ENCODE assay signal across 8 cellular contexts in genomic region chr1:12231276-12231595, GRCh38. TPM values are rescaled to one million over a fixed set of nuclear protein-coding genes. Genes with fewer than 3 reads are reported as not detected.
DNase-seq lines count a peak whose midpoint lies in the region; FAIRE-seq and TF ChIP-seq lines count a peak whose summit lies in the region.

No MANE protein-coding gene starts in this region.

- H3K27ac ChIP-seq in HEK293 (ENCODE audit: extremely low read depth, low read depth, low read length) (no peak overlapping the region), small intestine (ENCODE audit: low read depth in 1 of 2, low read length in 1 of 2) (peak overlapping the region; percentile 86 to 94)

- POLR2A ChIA-PET in HEK293 (lab: Yijun Ruan, JAX), result interaction anchor here (0.9 kb wide), 1 partner anchor 386 kb away, joined by 3 read pairs; no protein-coding TSS in a partner anchor

- intact Hi-C loops in activated T-helper 2 cell treated with anti-CD3 and anti-CD28 coated beads, Interferon-gamma antibody, Interleukin-2, Interleukin-4, amounts not matched to agents 10 μg/mL and 5 μg/mL and 100 μg/mL, durations not matched to agents 14 hours and 24 hours and 36 hours (cut with micrococcal nuclease), result no loop called here

- no peak for FAIRE-seq in small intestine (lab: Jason Lieb, UNC)
- no peak for FAIRE-seq in frontal cortex (lab: Jason Lieb, UNC)
- FAIRE-seq in HTR-8/SVneo (lab: Jason Lieb, UNC), result no peak

- TF ChIP-seq CTCF in HEK293 (tag by site-specific recombination; IDR thresholded peaks at IDR 0.05), result no peak

- WGBS in small intestine, 3 donors, result 12 to 28% (median 25%) methylated on average over 4 of the region's 4 CpGs

- no peaks in the 10 kb centered on the region for H3K27me3 ChIP-seq in iPS-15b (ENCODE audit: control insufficient read depth, insufficient read depth, low read length)
- H3K27me3 ChIP-seq in small intestine (ENCODE audit: control insufficient read depth in 2 of 2, insufficient read depth in 2 of 2, low read length in 2 of 2), result no peaks in the 10 kb centered on the region

- H3K27me3 Mint-ChIP-seq in activated T-helper 2 cell treated with anti-CD3 and anti-CD28 coated beads, Interferon-gamma antibody, Interleukin-2, Interleukin-4, amounts not matched to agents 10 μg/mL and 5 μg/mL and 100 μg/mL, durations not matched to agents 14 hours and 24 hours and 36 hours (ENCODE audit: low read depth), result peaks cover 6% of the 10 kb centered on the region

- H3K9me3 Mint-ChIP-seq in activated T-helper 2 cell treated with anti-CD3 and anti-CD28 coated beads, Interferon-gamma antibody, Interleukin-2, Interleukin-4, amounts not matched to agents 10 μg/mL and 5 μg/mL and 100 μg/mL, durations not matched to agents 14 hours and 24 hours and 36 hours, result no peaks in the 10 kb centered on the region

- no peak overlapping the region for H3K27ac Mint-ChIP-seq in activated T-helper 2 cell treated with anti-CD3 and anti-CD28 coated beads, Interferon-gamma antibody, Interleukin-2, Interleukin-4, amounts not matched to agents 10 μg/mL and 5 μg/mL and 100 μg/mL, durations not matched to agents 14 hours and 24 hours and 36 hours

- H3K36me3 Mint-ChIP-seq in activated T-helper 2 cell treated with anti-CD3 and anti-CD28 coated beads, Interferon-gamma antibody, Interleukin-2, Interleukin-4, amounts not matched to agents 10 μg/mL and 5 μg/mL and 100 μg/mL, durations not matched to agents 14 hours and 24 hours and 36 hours (ENCODE audit: low read depth), result peaks cover 4% of the 10 kb centered on the region

- no peak for DNase-seq in activated T-helper 2 cell treated with anti-CD3 and anti-CD28 coated beads, Interferon-gamma antibody, Interleukin-2, Interleukin-4, amounts not matched to agents 10 μg/mL and 5 μg/mL and 100 μg/mL, durations not matched to agents 14 hours and 24 hours and 36 hours (ENCODE audit: low spot score)
- no peak for DNase-seq in small intestine
- DNase-seq in frontal cortex (ENCODE audit: low spot score in 2 of 2), result no peak
- no peak for DNase-seq in activated CD8-positive, alpha-beta memory T cell treated with anti-CD3 and anti-CD28 coated beads, Interleukin-2, amount 50 U/mL, for 4 hours
- DNase-seq in HTR-8/SVneo (ENCODE audit: insufficient read length, low spot score), result no peak
- no peak for DNase-seq in SIG-M5 treated with dmso at 0.1 percent for 504 hours (lab: John Stamatoyannopoulos, UW; ENCODE audit: unreplicated experiment)

- peaks cover 10% of the 10 kb centered on the region for H3K4me1 Mint-ChIP-seq in activated T-helper 2 cell treated with anti-CD3 and anti-CD28 coated beads, Interferon-gamma antibody, Interleukin-2, Interleukin-4, amounts not matched to agents 10 μg/mL and 5 μg/mL and 100 μg/mL, durations not matched to agents 14 hours and 24 hours and 36 hours (ENCODE audit: low read depth)

- no peaks in the 10 kb centered on the region for H3K9me3 ChIP-seq in HEK293 (ENCODE audit: control insufficient read depth, insufficient read depth, low read depth, low read length)
- H3K9me3 ChIP-seq in iPS-15b (ENCODE audit: control insufficient read depth, insufficient read depth, low read length), result no peaks in the 10 kb centered on the region
- H3K9me3 ChIP-seq in small intestine (ENCODE audit: control insufficient read depth, low read depth), result no peaks in the 10 kb centered on the region

- CTCF ChIA-PET in HEK293 (lab: Yijun Ruan, JAX), result no interaction called here

- peak overlapping the region; percentile 84 for H3K4me3 Mint-ChIP-seq in activated T-helper 2 cell treated with anti-CD3 and anti-CD28 coated beads, Interferon-gamma antibody, Interleukin-2, Interleukin-4, amounts not matched to agents 10 μg/mL and 5 μg/mL and 100 μg/mL, durations not matched to agents 14 hours and 24 hours and 36 hours (ENCODE audit: low read depth)

- 0 out of 2 replicates have a peak, but pooled peaks cover 3% of the 10 kb centered on the region for H3K4me1 ChIP-seq in HEK293 (ENCODE audit: control insufficient read depth, insufficient read depth, low read length)
- H3K4me1 ChIP-seq in iPS-15b (ENCODE audit: control insufficient read depth, insufficient read depth, low read length), result peaks cover 4% of the 10 kb centered on the region
- peaks cover 2% of the 10 kb centered on the region in 2 donors for H3K4me1 ChIP-seq in small intestine (ENCODE audit: control insufficient read depth in 2 of 2, insufficient read depth in 1 of 2, low read depth in 1 of 2, low read length in 1 of 2)

- peaks cover 0 to 22% of the 10 kb centered on the region in 2 experiments; a peak in 2 of 3 replicates for H3K36me3 ChIP-seq in HEK293 (ENCODE audit: control insufficient read depth in 2 of 2, insufficient read depth in 1 of 2, low read length in 2 of 2)
- H3K36me3 ChIP-seq in iPS-15b (ENCODE audit: control insufficient read depth, insufficient read depth, low read length), result no peaks in the 10 kb centered on the region
- peaks cover 0 to 2% of the 10 kb centered on the region in 2 donors for H3K36me3 ChIP-seq in small intestine (ENCODE audit: control insufficient read depth in 2 of 2, insufficient read depth in 2 of 2, low read length in 2 of 2)

- H3K4me3 ChIP-seq in HEK293 (ENCODE audit: low read depth, low read length) (peak overlapping the region; percentile 87), iPS-15b (ENCODE audit: low read depth, low read length) (peak overlapping the region; percentile 85), small intestine (ENCODE audit: low read depth in 1 of 2, low read length in 2 of 2) (peak overlapping the region in 1 of 2 donors; percentile 99)

- peak overlapping the region; percentile 24 for H3K9ac ChIP-seq in iPS-15b (ENCODE audit: low read depth, low read length)

TF ChIP-seq in HEK293, 187 proteins besides CTCF, POLR2A, EP300 and RAD21:
- TF ChIP-seq ZBTB8A (tag by site-specific recombination; IDR thresholded peaks at IDR 0.05), result no peak
- TF ChIP-seq ZNF146 (tag by site-specific recombination; IDR thresholded peaks at IDR 0.05), result no peak
- TF ChIP-seq ZNF404 (tag by site-specific recombination; IDR thresholded peaks at IDR 0.05), result no peak
- TF ChIP-seq ZNF48 (tag by site-specific recombination; IDR thresholded peaks at IDR 0.05), result no peak
- TF ChIP-seq ZNF677 (tag by site-specific recombination; IDR thresholded peaks at IDR 0.05), result no peak
- no peak for TF ChIP-seq ZNF362 (tag by site-specific recombination; IDR thresholded peaks at IDR 0.05)

RNA-seq across cellular contexts. Expression of gene VPS13D, which starts 1.4 kb away (rescaled TPM):
- total RNA-seq in activated T-helper 2 cell treated with anti-CD3 and anti-CD28 coated beads, Interferon-gamma antibody, Interleukin-2, Interleukin-4, amounts not matched to agents 10 μg/mL and 5 μg/mL and 100 μg/mL, durations not matched to agents 14 hours and 24 hours and 36 hours, result 28.6 and 32.1 TPM in 2 replicates
- 10 to 100 TPM; 15.9 to 21.5 (median 16.2) TPM for polyA plus RNA-seq in small intestine
- total RNA-seq in frontal cortex, result 34.6 TPM
